ENCODE assay signal across 8 cellular contexts in genomic region chr1:67685067-67685557, GRCh38. TPM values are rescaled to one million over a fixed set of nuclear protein-coding genes. Genes with fewer than 3 reads are reported as not detected.
DNase-seq lines count a peak whose midpoint lies in the region; ATAC-seq and TF ChIP-seq lines count a peak whose summit lies in the region.

Gene GADD45A, plus strand, starts transcription at chr1:67685201. Its CDS starts 294 bp downstream, at chr1:67685495.

- H3K27ac Mint-ChIP-seq in activated T-helper 17 cell treated with anti-CD3 and anti-CD28 coated beads, Interleukin-2, amount 50 U/mL, for 72 hours: peak within 1 kb of the TSS; percentile 97
- peak within 1 kb of the TSS; percentile 81 to 94 for H3K27ac Mint-ChIP-seq in natural killer cell
- H3K27ac Mint-ChIP-seq in stimulated activated naive CD8-positive, alpha-beta T cell treated with anti-CD3 and anti-CD28 coated beads, Interleukin-15, Interleukin-2, amounts not matched to agents 100 ng/mL and 50 ng/mL, for 24 hours: peak within 1 kb of the TSS; percentile 89

- peak; percentile 100 for DNase-seq in Daoy (ENCODE audit: low read depth)
- peak; percentile 98 for DNase-seq in GOT3 (lab: John Stamatoyannopoulos, UW)
- DNase-seq in LNCaP clone FGC (ENCODE audit: low read depth): peak; percentile 100
- DNase-seq in RWPE1 (ENCODE audit: low spot score): peak; percentile 97
- DNase-seq in fibroblast of mammary gland (ENCODE audit: low read depth): peak; percentile 99
- peak; percentile 95 for DNase-seq in natural killer cell

- peaks cover 3% of the 10 kb centered on the region for H3K27me3 Mint-ChIP-seq in activated T-helper 17 cell treated with anti-CD3 and anti-CD28 coated beads, Interleukin-2, amount 50 U/mL, for 72 hours
- no peaks in the 10 kb centered on the region for H3K27me3 Mint-ChIP-seq in natural killer cell (ENCODE audit: low read depth in 2 of 2)
- H3K27me3 Mint-ChIP-seq in stimulated activated naive CD8-positive, alpha-beta T cell treated with anti-CD3 and anti-CD28 coated beads, Interleukin-15, Interleukin-2, amounts not matched to agents 100 ng/mL and 50 ng/mL, for 24 hours: no peaks in the 10 kb centered on the region

- POLR2A ChIA-PET in RWPE1 (lab: Yijun Ruan, JAX; ENCODE audit: low non-redundant PET): interaction anchor here (0.6 to 3.4 kb wide), 6 partner anchors 10 to 148 kb away, joined by 3 to 33 read pairs (median 3); no protein-coding TSS in a partner anchor

- H3K4me3 Mint-ChIP-seq in activated T-helper 17 cell treated with anti-CD3 and anti-CD28 coated beads, Interleukin-2, amount 50 U/mL, for 72 hours: peak within 1 kb of the TSS; percentile 82
- H3K4me3 Mint-ChIP-seq in natural killer cell: peak within 1 kb of the TSS; percentile 96
- H3K4me3 Mint-ChIP-seq in stimulated activated naive CD8-positive, alpha-beta T cell treated with anti-CD3 and anti-CD28 coated beads, Interleukin-15, Interleukin-2, amounts not matched to agents 100 ng/mL and 50 ng/mL, for 24 hours: peak within 1 kb of the TSS; percentile 96

- H3K27ac ChIP-seq in RWPE1: peak within 1 kb of the TSS; percentile 100

- H3K4me1 Mint-ChIP-seq in activated T-helper 17 cell treated with anti-CD3 and anti-CD28 coated beads, Interleukin-2, amount 50 U/mL, for 72 hours: peaks cover 33% of the 10 kb centered on the region
- H3K4me1 Mint-ChIP-seq in natural killer cell: peaks cover 24 to 32% of the 10 kb centered on the region in 2 donors
- peaks cover 43% of the 10 kb centered on the region for H3K4me1 Mint-ChIP-seq in stimulated activated naive CD8-positive, alpha-beta T cell treated with anti-CD3 and anti-CD28 coated beads, Interleukin-15, Interleukin-2, amounts not matched to agents 100 ng/mL and 50 ng/mL, for 24 hours (ENCODE audit: low read depth)

- TF ChIP-seq CTCF in LNCaP clone FGC (IDR thresholded peaks at IDR 0.05; ENCODE audit: control insufficient read depth, extremely low read depth, insufficient read depth) (no peak), RWPE1 (conservative IDR thresholded peaks at IDR 0.05; ENCODE audit: low read depth) (no peak), fibroblast of mammary gland (conservative IDR thresholded peaks at IDR 0.05; ENCODE audit: control insufficient read depth, insufficient read depth, low read depth, low read length) (no peak), natural killer cell (IDR thresholded peaks at IDR 0.05) (no peak)

- peak; percentile 81 for ATAC-seq in activated T-helper 17 cell treated with anti-CD3 and anti-CD28 coated beads, Interleukin-2, amount 50 U/mL, for 72 hours (replicated peaks)
- ATAC-seq in natural killer cell: peak; percentile 85 to 96 (median 90)

- intact Hi-C loops in natural killer cell (cut with micrococcal nuclease): loop anchor here (1.0 to 10.0 kb wide), 4 partner anchors 255 to 758 kb away; partner anchors contain the start of gene SERBP1

- CTCF ChIA-PET in RWPE1 (lab: Yijun Ruan, JAX): interaction anchor here (0.6 to 2.4 kb wide), 5 partner anchors 75 to 153 kb away, joined by 3 to 16 read pairs (median 6); no protein-coding TSS in a partner anchor

- H3K4me3 ChIP-seq in LNCaP clone FGC (ENCODE audit: low read depth, low read length) (peak within 1 kb of the TSS; percentile 97), fibroblast of mammary gland (ENCODE audit: control insufficient read depth, low read depth, low read length) (peak within 1 kb of the TSS; percentile 92)

- H3K9me3 Mint-ChIP-seq in activated T-helper 17 cell treated with anti-CD3 and anti-CD28 coated beads, Interleukin-2, amount 50 U/mL, for 72 hours: peaks cover 4% of the 10 kb centered on the region
- H3K9me3 Mint-ChIP-seq in natural killer cell: no peaks in the 10 kb centered on the region
- H3K9me3 Mint-ChIP-seq in stimulated activated naive CD8-positive, alpha-beta T cell treated with anti-CD3 and anti-CD28 coated beads, Interleukin-15, Interleukin-2, amounts not matched to agents 100 ng/mL and 50 ng/mL, for 24 hours: no peaks in the 10 kb centered on the region

- H3K36me3 Mint-ChIP-seq in activated T-helper 17 cell treated with anti-CD3 and anti-CD28 coated beads, Interleukin-2, amount 50 U/mL, for 72 hours (ENCODE audit: low read depth): peaks cover 60% of the 10 kb centered on the region
- H3K36me3 Mint-ChIP-seq in natural killer cell: no peaks in the 10 kb centered on the region
- peaks cover 32% of the 10 kb centered on the region for H3K36me3 Mint-ChIP-seq in stimulated activated naive CD8-positive, alpha-beta T cell treated with anti-CD3 and anti-CD28 coated beads, Interleukin-15, Interleukin-2, amounts not matched to agents 100 ng/mL and 50 ng/mL, for 24 hours (ENCODE audit: low read depth)

RNA-seq across cellular contexts. Expression of gene GADD45A, which starts in this region (rescaled TPM):
- 81.7 and 82.6 TPM in 2 replicates for total RNA-seq in Daoy (2014; rRNA removed; shearing (Covaris generic))
- 10 to 100 TPM; 70.9 to 83.8 TPM for total RNA-seq in activated T-helper 17 cell treated with anti-CD3 and anti-CD28 coated beads, Interleukin-2, amount 50 U/mL, for 72 hours
- total RNA-seq in natural killer cell: 10 to 100 TPM; 21.8 to 30.3 (median 26.6) TPM

Comparison
In these comparisons a context has a peak if more than half of its experiments do, and no peak if none do; other contexts are left out.
1. Peak in every context shown above with its lines: DNase-seq, ATAC-seq, H3K4me3 ChIP-seq and H3K27ac ChIP-seq.